ENCODE assay signal across 10 cellular contexts in the genomic region with DNA sequence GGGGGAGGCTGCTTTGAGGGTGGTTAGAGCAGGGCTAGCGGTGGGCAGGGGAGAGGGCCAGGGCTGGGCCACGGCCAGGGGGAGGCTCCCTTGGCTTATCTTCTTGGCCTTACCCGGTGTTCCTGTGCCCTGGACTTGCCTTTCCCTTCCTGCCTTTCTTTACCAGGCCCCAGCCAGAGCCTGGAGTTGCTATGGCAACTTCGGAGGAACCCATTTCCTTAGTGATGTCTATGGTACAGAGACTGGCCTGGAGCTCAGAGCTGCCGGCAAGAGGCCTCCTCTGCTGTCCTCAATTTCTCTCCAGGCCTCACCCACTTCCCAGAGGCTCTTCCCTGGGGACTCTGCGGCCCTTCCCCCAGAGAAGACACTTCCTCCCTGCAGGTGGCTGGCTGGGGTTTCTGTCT. TPM values are rescaled to one million over a fixed set of nuclear protein-coding genes. Genes with fewer than 3 reads are reported as not detected.
DNase-seq lines count a peak whose midpoint lies in the region; ATAC-seq and TF ChIP-seq lines count a peak whose summit lies in the region.
"Had no signal": no experiment of that assay in that cellular context is flagged by ENCODE, and none has a peak within 500 bp of the region (broad histone marks: within the 10 kb centered on the region; RNA-seq: fewer than 3 reads in every experiment).

No MANE protein-coding gene starts in this region.

- peaks cover 69% of the 10 kb centered on the region for H3K27me3 Mint-ChIP-seq in progenitor cell of endocrine pancreas
- H3K27me3 Mint-ChIP-seq in activated T-helper 2 cell treated with anti-CD3 and anti-CD28 coated beads, Interferon-gamma antibody, Interleukin-2, Interleukin-4, amounts not matched to agents 10 μg/mL and 5 μg/mL and 100 μg/mL, durations not matched to agents 14 hours and 24 hours and 36 hours (ENCODE audit: low read depth), result peaks cover 53% of the 10 kb centered on the region

- H3K4me3 Mint-ChIP-seq in progenitor cell of endocrine pancreas (ENCODE audit: low read depth), result no peak overlapping the region
- no peak overlapping the region for H3K4me3 Mint-ChIP-seq in activated T-helper 2 cell treated with anti-CD3 and anti-CD28 coated beads, Interferon-gamma antibody, Interleukin-2, Interleukin-4, amounts not matched to agents 10 μg/mL and 5 μg/mL and 100 μg/mL, durations not matched to agents 14 hours and 24 hours and 36 hours (ENCODE audit: low read depth)
- H3K4me3 Mint-ChIP-seq: T-helper 1 cell treated with Interleukin-12 subunit alpha and Interleukin-12 subunit beta and Interleukin-4 antibody, amounts not matched to agents 30 μg/mL and 1 μg/mL, for 36 hours had no signal

- no peak overlapping the region for H3K4me3 ChIP-seq in breast epithelium

- H3K27ac Mint-ChIP-seq in progenitor cell of endocrine pancreas, result no peak overlapping the region
- no peak overlapping the region for H3K27ac Mint-ChIP-seq in activated T-helper 2 cell treated with anti-CD3 and anti-CD28 coated beads, Interferon-gamma antibody, Interleukin-2, Interleukin-4, amounts not matched to agents 10 μg/mL and 5 μg/mL and 100 μg/mL, durations not matched to agents 14 hours and 24 hours and 36 hours
- H3K27ac Mint-ChIP-seq: T-helper 1 cell treated with Interleukin-12 subunit alpha and Interleukin-12 subunit beta and Interleukin-4 antibody, amounts not matched to agents 30 μg/mL and 1 μg/mL, for 36 hours had no signal

- no peaks in the 10 kb centered on the region for H3K4me1 ChIP-seq in breast epithelium

- intact Hi-C loops in breast epithelium (cut with DNase I; ENCODE audit: low total_unique reads), result no loop called here
- intact Hi-C loops in activated T-helper 2 cell treated with anti-CD3 and anti-CD28 coated beads, Interferon-gamma antibody, Interleukin-2, Interleukin-4, amounts not matched to agents 10 μg/mL and 5 μg/mL and 100 μg/mL, durations not matched to agents 14 hours and 24 hours and 36 hours (cut with micrococcal nuclease), result no loop called here

- peak overlapping the region; percentile 48 to 69 for H3K27ac ChIP-seq in breast epithelium

- no peaks in the 10 kb centered on the region for H3K9me3 Mint-ChIP-seq in progenitor cell of endocrine pancreas (ENCODE audit: low read depth)
- no peaks in the 10 kb centered on the region for H3K9me3 Mint-ChIP-seq in activated T-helper 2 cell treated with anti-CD3 and anti-CD28 coated beads, Interferon-gamma antibody, Interleukin-2, Interleukin-4, amounts not matched to agents 10 μg/mL and 5 μg/mL and 100 μg/mL, durations not matched to agents 14 hours and 24 hours and 36 hours
- H3K9me3 Mint-ChIP-seq: T-helper 1 cell treated with Interleukin-12 subunit alpha and Interleukin-12 subunit beta and Interleukin-4 antibody, amounts not matched to agents 30 μg/mL and 1 μg/mL, for 36 hours had no signal

- peaks cover 1% of the 10 kb centered on the region for H3K36me3 Mint-ChIP-seq in progenitor cell of endocrine pancreas (ENCODE audit: insufficient read depth)
- H3K36me3 Mint-ChIP-seq in activated T-helper 2 cell treated with anti-CD3 and anti-CD28 coated beads, Interferon-gamma antibody, Interleukin-2, Interleukin-4, amounts not matched to agents 10 μg/mL and 5 μg/mL and 100 μg/mL, durations not matched to agents 14 hours and 24 hours and 36 hours (ENCODE audit: low read depth), result no peaks in the 10 kb centered on the region

- H3K36me3 ChIP-seq in breast epithelium, result no peaks in the 10 kb centered on the region

- H3K27me3 ChIP-seq in breast epithelium, result no peaks in the 10 kb centered on the region

- ATAC-seq in HG03280 (IDR thresholded peaks at IDR 0.05; ENCODE audit: unreplicated experiment), result no peak

- H3K9me3 ChIP-seq in breast epithelium, result no peaks in the 10 kb centered on the region

- H3K4me1 Mint-ChIP-seq in progenitor cell of endocrine pancreas (ENCODE audit: low read depth), result peaks cover 7% of the 10 kb centered on the region
- H3K4me1 Mint-ChIP-seq in activated T-helper 2 cell treated with anti-CD3 and anti-CD28 coated beads, Interferon-gamma antibody, Interleukin-2, Interleukin-4, amounts not matched to agents 10 μg/mL and 5 μg/mL and 100 μg/mL, durations not matched to agents 14 hours and 24 hours and 36 hours (ENCODE audit: low read depth), result peaks cover 8% of the 10 kb centered on the region

- no peak for TF ChIP-seq CTCF in breast epithelium (IDR thresholded peaks at IDR 0.05)
- TF ChIP-seq CTCF in progenitor cell of endocrine pancreas (IDR thresholded peaks at IDR 0.05; ENCODE audit: unreplicated experiment), result no peak
- no peak for TF ChIP-seq CTCF in GM20000 (IDR thresholded peaks at IDR 0.05; ENCODE audit: extremely low read depth, missing control alignments)

- TF ChIP-seq POLR2A in breast epithelium (IDR thresholded peaks at IDR 0.05), result no peak

- DNase-seq in ACHN (peak; percentile 14), M059J (ENCODE audit: low read depth) (peak; percentile 83), breast epithelium (ENCODE audit: low spot score in 2 of 2) (no peak), left kidney (ENCODE audit: low read depth, low spot score) (peak; percentile 71), progenitor cell of endocrine pancreas (ENCODE audit: low spot score, unreplicated experiment) (no peak), GM20000 (ENCODE audit: low spot score) (no peak)
- DNase-seq in activated T-helper 2 cell treated with anti-CD3 and anti-CD28 coated beads, Interferon-gamma antibody, Interleukin-2, Interleukin-4, amounts not matched to agents 10 μg/mL and 5 μg/mL and 100 μg/mL, durations not matched to agents 14 hours and 24 hours and 36 hours (ENCODE audit: low spot score), result no peak
- DNase-seq: DND-41 had no signal

- in situ Hi-C loops in ACHN (cut with HindIII; ENCODE audit: low pct_ligation_motif_present, low pct_unique_long_range_greater_than_20kb, low sequenced_read_pairs), result no loop called here

RNA-seq across cellular contexts. Expression of a gene that starts 11.5 kb away (rescaled TPM):
- 9.8 and 13.9 TPM in 2 replicates for total RNA-seq in M059J (2014; rRNA removed; shearing (Covaris generic))
- 10 to 100 TPM in 2 of 3 donors, under 1 TPM in 1; 0.32 to 36.6 (median 21.0) TPM for total RNA-seq in breast epithelium
- 15.1 and 15.5 TPM in 2 replicates for total RNA-seq in progenitor cell of endocrine pancreas
- total RNA-seq in activated T-helper 2 cell treated with anti-CD3 and anti-CD28 coated beads, Interferon-gamma antibody, Interleukin-2, Interleukin-4, amounts not matched to agents 10 μg/mL and 5 μg/mL and 100 μg/mL, durations not matched to agents 14 hours and 24 hours and 36 hours, result not detected in 2 replicates

RNA-seq across cellular contexts. Expression of a gene that starts 27.9 kb away (rescaled TPM):
- 0.37 TPM in 1 of 2 replicates, not detected in the other for total RNA-seq in M059J (2014; rRNA removed; shearing (Covaris generic))
- total RNA-seq in breast epithelium (10 to 100 TPM; 17.1 to 29.6 (median 29.5) TPM), progenitor cell of endocrine pancreas (not detected in 2 replicates)
- total RNA-seq in activated T-helper 2 cell treated with anti-CD3 and anti-CD28 coated beads, Interferon-gamma antibody, Interleukin-2, Interleukin-4, amounts not matched to agents 10 μg/mL and 5 μg/mL and 100 μg/mL, durations not matched to agents 14 hours and 24 hours and 36 hours, result not detected in 2 replicates

RNA-seq across cellular contexts. Expression of a gene that starts 52.6 kb away (rescaled TPM):
- 81.6 and 89.2 TPM in 2 replicates for total RNA-seq in M059J (2014; rRNA removed; shearing (Covaris generic))
- total RNA-seq in breast epithelium (10 to 100 TPM; 15.7 to 33.4 (median 29.7) TPM), progenitor cell of endocrine pancreas (35.8 and 37.4 TPM in 2 replicates)
- total RNA-seq in activated T-helper 2 cell treated with anti-CD3 and anti-CD28 coated beads, Interferon-gamma antibody, Interleukin-2, Interleukin-4, amounts not matched to agents 10 μg/mL and 5 μg/mL and 100 μg/mL, durations not matched to agents 14 hours and 24 hours and 36 hours, result 52.0 and 52.9 TPM in 2 replicates

RNA-seq across cellular contexts. Expression of a gene that starts 58.4 kb away (rescaled TPM):
- total RNA-seq in M059J (2014; rRNA removed; shearing (Covaris generic)), result 75.8 and 88.2 TPM in 2 replicates
- 10 to 100 TPM; 49.8 to 81.9 (median 79.0) TPM for total RNA-seq in breast epithelium
- 36.0 and 47.0 TPM in 2 replicates for total RNA-seq in progenitor cell of endocrine pancreas
- total RNA-seq in activated T-helper 2 cell treated with anti-CD3 and anti-CD28 coated beads, Interferon-gamma antibody, Interleukin-2, Interleukin-4, amounts not matched to agents 10 μg/mL and 5 μg/mL and 100 μg/mL, durations not matched to agents 14 hours and 24 hours and 36 hours, result 117 and 120 TPM in 2 replicates

Comparison
In these comparisons a context has a peak if more than half of its experiments do, and no peak if none do; other contexts are left out.
1. DNase-seq: peak in ACHN (single experiment), M059J (single experiment) and left kidney (single experiment); none in breast epithelium (0 of 2), progenitor cell of endocrine pancreas (single experiment), GM20000 (single experiment) and activated T-helper 2 cell treated with anti-CD3 and anti-CD28 coated beads, Interferon-gamma antibody, Interleukin-2, Interleukin-4, amounts not matched to agents 10 μg/mL and 5 μg/mL and 100 μg/mL, durations not matched to agents 14 hours and 24 hours and 36 hours (single experiment).
2. RNA of a gene that starts 27.9 kb away (total RNA-seq): 17.1 to 29.6 TPM in breast epithelium; not detected in progenitor cell of endocrine pancreas, 0.37 TPM in M059J and not detected in activated T-helper 2 cell treated with anti-CD3 and anti-CD28 coated beads, Interferon-gamma antibody, Interleukin-2, Interleukin-4, amounts not matched to agents 10 μg/mL and 5 μg/mL and 100 μg/mL, durations not matched to agents 14 hours and 24 hours and 36 hours; every median in the first group is over 10 times any median in the second.